ENCODE assay signal across 8 cellular contexts in the genomic region with DNA sequence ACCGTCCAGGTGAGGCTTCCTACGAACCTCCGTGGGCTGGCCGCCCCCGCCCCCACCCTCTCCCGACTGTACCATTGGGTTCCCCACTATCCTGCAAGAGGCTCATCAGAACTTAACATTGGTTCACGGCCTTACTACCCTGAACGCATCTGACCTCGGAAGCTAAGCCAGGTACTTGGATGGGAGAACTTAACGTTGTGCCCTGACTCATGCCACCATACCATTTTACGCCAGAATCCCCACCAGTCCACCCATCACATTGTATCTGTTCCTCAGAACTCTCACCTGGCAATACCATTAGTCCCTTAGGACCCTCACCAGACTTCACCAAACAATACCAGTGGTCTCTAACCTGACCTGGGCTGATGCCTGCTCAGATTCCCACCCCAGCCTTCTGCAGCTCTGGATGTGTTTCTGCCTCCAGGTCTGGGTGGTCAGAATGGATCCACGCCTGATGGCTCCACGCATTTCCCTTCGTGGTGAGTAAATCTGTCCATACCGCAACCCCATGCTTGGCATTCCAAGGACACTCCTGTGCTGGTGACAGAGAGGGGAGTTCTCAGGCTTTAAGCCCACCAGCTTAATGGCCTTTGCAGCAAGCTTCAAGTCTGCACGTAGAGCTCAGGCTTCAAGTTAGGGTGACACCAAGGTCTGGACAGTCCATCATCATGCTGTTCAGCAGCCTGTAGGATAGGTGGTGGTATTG. TPM values are rescaled to one million over a fixed set of nuclear protein-coding genes. Genes with fewer than 3 reads are reported as not detected.
DNase-seq lines count a peak whose midpoint lies in the region; ATAC-seq and TF ChIP-seq lines count a peak whose summit lies in the region.

No MANE protein-coding gene starts in this region.

- WGBS in ovary, 3 donors: 17 to 26% (median 19%) methylated on average over 15 to 16 of the region's 16 CpGs

- no peaks in the 10 kb centered on the region for H3K36me3 ChIP-seq in ovary

- H3K27ac ChIP-seq in ovary: peak overlapping the region in 1 of 2 donors; percentile 75

- no peak for TF ChIP-seq EP300 in ovary (IDR thresholded peaks at IDR 0.05)

- DNase-seq in EL (peak; percentile 27), RPMI7951 (ENCODE audit: low read depth) (peak; percentile 29), erythroblast (lab: John Stamatoyannopoulos, UW) (peak; percentile 48 to 51), ovary (no peak), glomerular visceral epithelial cell (ENCODE audit: extremely low spot score) (no peak), NCI-H1694 treated with DMSO at 0.1 percent for 48 hours (lab: John Stamatoyannopoulos, UW) (no peak), GF-D8 (lab: John Stamatoyannopoulos, UW) (no peak)

- H3K27me3 ChIP-seq in ovary: no peaks in the 10 kb centered on the region

- H3K4me1 ChIP-seq in ovary (ENCODE audit: insufficient read depth): peaks cover 9% of the 10 kb centered on the region

- intact Hi-C loops in ovary (cut with DNase I): loop anchor here in 1 of 4 donors (5.0 to 10.0 kb wide), 2 partner anchors 52 to 55 kb away; a partner anchor contains a TSS

- H3K4me3 ChIP-seq in ovary: peak overlapping the region; percentile 84

- TF ChIP-seq POLR2A in erythroblast (IDR thresholded peaks at IDR 0.05; ENCODE audit: low read length) (no peak), ovary (IDR thresholded peaks at IDR 0.05) (no peak)

- TF ChIP-seq CTCF in ovary (IDR thresholded peaks at IDR 0.05): no peak

- ATAC-seq in GM21737 (IDR thresholded peaks at IDR 0.05; ENCODE audit: unreplicated experiment): no peak

- no peaks in the 10 kb centered on the region for H3K9me3 ChIP-seq in ovary

RNA-seq across cellular contexts. Expression of a gene that starts 0.6 kb away (rescaled TPM):
- 22.9 and 24.3 TPM in 2 replicates for total RNA-seq in RPMI7951 (2014; rRNA removed; shearing (Covaris generic))
- total RNA-seq in ovary: 10 to 100 TPM; 22.4 to 46.6 (median 28.3) TPM
- polyA plus RNA-seq in ovary: 10 to 100 TPM; 31.2 to 63.0 TPM

RNA-seq across cellular contexts. Expression of a gene that starts 1.0 kb away (rescaled TPM):
- total RNA-seq in RPMI7951 (2014; rRNA removed; shearing (Covaris generic)): 627 and 650 TPM in 2 replicates
- 100 to 1,000 TPM; 293 to 563 (median 439) TPM for total RNA-seq in ovary
- polyA plus RNA-seq in ovary: 100 to 1,000 TPM; 297 to 878 TPM

RNA-seq across cellular contexts. Expression of a gene that starts 9.5 kb away (rescaled TPM):
- 1.5 TPM in 1 of 2 replicates, not detected in the other for total RNA-seq in RPMI7951 (2014; rRNA removed; shearing (Covaris generic))
- total RNA-seq in ovary: 10 to 100 TPM in 3 of 7 donors, 1 to 10 TPM in 4; 6.4 to 15.0 (median 9.9) TPM
- 10 to 100 TPM; 12.1 to 23.7 TPM for polyA plus RNA-seq in ovary

RNA-seq across cellular contexts. Expression of a gene that starts 16.3 kb away (rescaled TPM):
- total RNA-seq in RPMI7951 (2014; rRNA removed; shearing (Covaris generic)): 2.4 and 4.2 TPM in 2 replicates
- total RNA-seq in ovary: 10 to 100 TPM in 5 of 7 donors, 1 to 10 TPM in 2; 4.8 to 23.0 (median 17.2) TPM
- 10 to 100 TPM; 11.9 to 16.7 TPM for polyA plus RNA-seq in ovary

RNA-seq across cellular contexts. Expression of a gene that starts 54.6 kb away (rescaled TPM):
- total RNA-seq in RPMI7951 (2014; rRNA removed; shearing (Covaris generic)): not detected in 2 replicates
- 100 to 1,000 TPM; 114 to 207 (median 152) TPM for total RNA-seq in ovary
- 100 to 1,000 TPM in 1 of 2 donors, 10 to 100 TPM in 1; 28.1 to 192 TPM for polyA plus RNA-seq in ovary

Comparison
In these comparisons a context has a peak if more than half of its experiments do, and no peak if none do; other contexts are left out.
1. DNase-seq: peak in EL (single experiment), RPMI7951 (single experiment) and erythroblast (2 of 2); none in ovary (0 of 5), glomerular visceral epithelial cell (single experiment), NCI-H1694 treated with DMSO at 0.1 percent for 48 hours (single experiment) and GF-D8 (single experiment).